Comparison of ENCODE assay signal across 1 cellular context in genomic region chr17:8159032-8159400, GRCh38.
TF ChIP-seq lines count a peak whose summit lies in the region.

No MANE protein-coding gene starts in this region.

TF ChIP-seq in SK-N-SH treated with all-trans-retinoic acid at 6 μM for 48 hours, 23 proteins besides CTCF, POLR2A, EP300 and RAD21 (continued from another document):
- TF ChIP-seq TSHZ2 (CRISPR knock-in tag; IDR thresholded peaks at IDR 0.05) = no peak
- no peak for TF ChIP-seq POU6F1 (CRISPR knock-in tag; IDR thresholded peaks at IDR 0.05; ENCODE audit: borderline replicate concordance, low read depth)
- TF ChIP-seq CSRNP3 (CRISPR knock-in tag; IDR thresholded peaks at IDR 0.05) = no peak
- no peak for TF ChIP-seq PPARA (CRISPR knock-in tag; IDR thresholded peaks at IDR 0.05; ENCODE audit: borderline replicate concordance)
- TF ChIP-seq ISL1 (CRISPR knock-in tag; IDR thresholded peaks at IDR 0.05) = no peak
- no peak for TF ChIP-seq CREB5 (CRISPR knock-in tag; IDR thresholded peaks at IDR 0.05; ENCODE audit: low read depth)
- TF ChIP-seq ZNF565 (CRISPR knock-in tag; conservative IDR thresholded peaks at IDR 0.05; ENCODE audit: low read depth) = no peak
- no peak for TF ChIP-seq ZC3H10 (CRISPR knock-in tag; IDR thresholded peaks at IDR 0.05)
- no peak for TF ChIP-seq ZNF70 (CRISPR knock-in tag; IDR thresholded peaks at IDR 0.05)
- TF ChIP-seq ESRRG (CRISPR knock-in tag; IDR thresholded peaks at IDR 0.05) = no peak
- TF ChIP-seq ZFP3 (CRISPR knock-in tag; IDR thresholded peaks at IDR 0.05) = no peak
- TF ChIP-seq OSR1 (CRISPR knock-in tag; IDR thresholded peaks at IDR 0.05) = no peak
